In the genomic region with DNA sequence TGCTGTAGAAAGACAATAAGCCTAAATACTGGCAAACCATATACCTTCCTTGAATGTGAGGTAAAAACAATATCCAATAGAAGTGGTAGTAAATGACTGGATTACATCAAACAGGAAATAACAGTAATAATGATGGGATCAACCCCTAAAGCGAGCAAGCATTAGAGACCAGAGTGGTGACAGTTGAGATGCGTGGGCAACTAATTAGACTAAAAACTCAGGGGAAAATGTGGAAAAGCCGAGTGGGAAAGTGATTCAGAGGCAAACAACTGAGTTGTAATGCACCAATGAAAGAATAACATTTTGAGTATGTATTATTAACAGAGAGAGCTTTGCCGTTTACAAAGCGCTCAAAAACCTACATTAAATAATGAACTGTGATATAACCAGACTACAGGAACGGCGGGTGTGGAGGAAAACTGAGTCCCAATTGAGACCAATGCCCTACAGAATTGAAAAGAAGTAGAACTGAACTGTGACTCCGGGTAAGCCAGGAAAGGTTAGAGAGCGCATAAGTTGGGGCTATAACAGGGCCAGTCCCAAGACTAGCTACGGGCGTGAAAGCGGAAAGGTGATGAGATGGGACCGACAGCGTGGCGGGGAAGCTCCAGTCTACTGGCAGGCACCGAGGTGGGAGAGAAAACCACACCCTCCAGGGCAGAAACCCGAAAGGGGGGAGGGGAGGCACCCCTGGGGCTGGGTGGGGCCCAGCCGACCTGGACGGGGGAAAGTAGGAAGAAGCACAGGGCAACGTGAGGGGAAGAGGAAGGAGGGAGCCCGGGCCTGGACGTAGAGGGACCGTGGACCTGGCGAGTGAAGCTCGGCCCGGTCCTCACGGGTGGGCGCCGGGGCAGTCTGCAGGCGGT, we compare ENCODE assay signal across 8 cellular contexts. TPM values are rescaled to one million over a fixed set of nuclear protein-coding genes. Genes with fewer than 3 reads are reported as not detected.
A peak's percentile ranks its signal among the peaks of the same experiment; 100 is the strongest.
DNase-seq lines count a peak whose midpoint lies in the region; ATAC-seq and TF ChIP-seq lines count a peak whose summit lies in the region.

No MANE protein-coding gene starts in this region.

- TF ChIP-seq CTCF in BE2C (IDR thresholded peaks at IDR 0.05; ENCODE audit: low read depth, low read length) (no peak), heart right ventricle (IDR thresholded peaks at IDR 0.05) (no peak)

- H3K4me1 ChIP-seq in BE2C (peaks cover 3% of the 10 kb centered on the region; the same call in 1 of the 2 replicates), heart right ventricle (peaks cover 4 to 36% (median 29%) of the 10 kb centered on the region in 9 donors)

- H3K27me3 ChIP-seq in BE2C (no peaks in the 10 kb centered on the region), heart right ventricle (no peaks in the 10 kb centered on the region)

- intact Hi-C loops in heart right ventricle (cut with DNase I), result no loop called here

- peak overlapping the region; percentile 95 for H3K4me3 ChIP-seq in BE2C (ENCODE audit: low read depth, low read length)
- H3K4me3 ChIP-seq in heart right ventricle, result peak overlapping the region; percentile 89 to 99 (median 92)

- H3K36me3 ChIP-seq in BE2C (peaks cover 9% of the 10 kb centered on the region; the same call in 1 of the 2 replicates), heart right ventricle (peaks cover 0 to 12% (median 0%) of the 10 kb centered on the region in 9 donors)

- ATAC-seq in GM19351 (IDR thresholded peaks at IDR 0.05; ENCODE audit: unreplicated experiment) (peak; percentile 32), HG03457 (IDR thresholded peaks at IDR 0.05; ENCODE audit: unreplicated experiment) (peak; percentile 22), heart right ventricle (peak; percentile 4 to 58 (median 22))

- DNase-seq in BE2C (peak; percentile 60), RPMI8226 (peak; percentile 75), heart right ventricle (peak in 1 of 2 donors; percentile 28), renal cortical epithelial cell (ENCODE audit: low read depth) (peak; percentile 11), globus pallidus (ENCODE audit: low spot score) (no peak)
- DNase-seq in activated gamma-delta T cell treated with anti-CD3 and anti-CD28 coated beads, Interleukin-2, amount 50 U/mL, for 16 hours (ENCODE audit: low read depth), result peak; percentile 9

- H3K9me3 ChIP-seq in BE2C (no peaks in the 10 kb centered on the region), heart right ventricle (no peaks in the 10 kb centered on the region)

- WGBS in heart right ventricle, 2 donors, result 1 to 2% methylated on average over 30 of the region's 30 CpGs

- H3K27ac ChIP-seq in heart right ventricle, result peak overlapping the region; percentile 82 to 98 (median 94)

RNA-seq across cellular contexts. Expression of a gene that starts 0.6 kb away (rescaled TPM):
- 18.7 TPM for polyA plus RNA-seq in BE2C (2012; ENCODE audit: insufficient read depth, insufficient read length, low read depth)
- total RNA-seq in heart right ventricle (10 to 100 TPM; 23.5 to 36.9 (median 27.9) TPM), renal cortical epithelial cell (30.9 and 40.4 TPM in 2 replicates)
- 10 to 100 TPM; 11.7 to 20.1 TPM for polyA plus RNA-seq in heart right ventricle
